Comparison of ENCODE assay signal across 9 cellular contexts in genomic region chr1:150567341-150567716, GRCh38. TPM values are rescaled to one million over a fixed set of nuclear protein-coding genes. Genes with fewer than 3 reads are reported as not detected.
DNase-seq lines count a peak whose midpoint lies in the region; ATAC-seq and TF ChIP-seq lines count a peak whose summit lies in the region.
"Had no signal": no experiment of that assay in that cellular context is flagged by ENCODE, and none has a peak within 500 bp of the region (broad histone marks: within the 10 kb centered on the region; RNA-seq: fewer than 3 reads in every experiment).

No MANE protein-coding gene starts in this region.

- DNase-seq in GM13977 (ENCODE audit: low spot score) (peak; percentile 66), epithelial cell of proximal tubule (ENCODE audit: low read depth) (no peak), osteocyte (ENCODE audit: extremely low spot score, unreplicated experiment) (no peak), COLO668 (lab: John Stamatoyannopoulos, UW; ENCODE audit: unreplicated experiment) (no peak), NCI-H1417 (lab: John Stamatoyannopoulos, UW) (no peak)
- DNase-seq in activated CD4-positive, alpha-beta T cell treated with anti-CD3 and anti-CD28 coated beads, Interleukin-2, amount 50 U/mL, for 1 hour, result peak; percentile 34

- ATAC-seq in HG03175 (IDR thresholded peaks at IDR 0.05; ENCODE audit: unreplicated experiment) (peak; percentile 37), GM19324 (IDR thresholded peaks at IDR 0.05; ENCODE audit: low FRiP score, unreplicated experiment) (no peak)

- in situ Hi-C loops in GM13977 (cut with MboI; ENCODE audit: low pct_unique_long_range_greater_than_20kb, low sequenced_read_pairs, unreplicated experiment), result loop anchor here (10.0 kb wide), 1 partner anchor 47 kb away; no protein-coding TSS in a partner anchor

- peaks cover 93% of the 10 kb centered on the region for H3K4me1 Mint-ChIP-seq in osteocyte (ENCODE audit: unreplicated experiment)

- TF ChIP-seq CTCF in GM13977 (IDR thresholded peaks at IDR 0.05; ENCODE audit: extremely low read depth, insufficient read depth, missing control alignments) (no peak), epithelial cell of proximal tubule (conservative IDR thresholded peaks at IDR 0.05; ENCODE audit: low read depth, low read length) (no peak), osteocyte (IDR thresholded peaks at IDR 0.05) (no peak)

- H3K27me3 Mint-ChIP-seq in osteocyte (ENCODE audit: unreplicated experiment), result no peaks in the 10 kb centered on the region

- no peaks in the 10 kb centered on the region for H3K9me3 Mint-ChIP-seq in osteocyte (ENCODE audit: unreplicated experiment)

- H3K27ac Mint-ChIP-seq in osteocyte (ENCODE audit: unreplicated experiment), result peak overlapping the region; percentile 97

- H3K36me3 Mint-ChIP-seq in osteocyte (ENCODE audit: unreplicated experiment), result peaks cover 18% of the 10 kb centered on the region

- peak overlapping the region; percentile 21 for H3K4me3 ChIP-seq in epithelial cell of proximal tubule (ENCODE audit: low read depth, low read length)

- peak overlapping the region; percentile 73 for H3K4me3 Mint-ChIP-seq in osteocyte (ENCODE audit: unreplicated experiment)

RNA-seq across cellular contexts. Expression of gene MCL1, which starts 12.1 kb away (rescaled TPM):
- total RNA-seq in epithelial cell of proximal tubule, result 144 and 162 TPM in 2 replicates
- total RNA-seq in osteocyte, result 275 and 296 TPM in 2 replicates

RNA-seq across cellular contexts. Expression of gene ADAMTSL4, which starts 18.1 kb away (rescaled TPM):
- 0.80 and 7.3 TPM in 2 replicates for total RNA-seq in epithelial cell of proximal tubule
- total RNA-seq in osteocyte, result 2.3 and 2.6 TPM in 2 replicates

RNA-seq across cellular contexts. Expression of gene FALEC, which starts 51.8 kb away (rescaled TPM):
- total RNA-seq in epithelial cell of proximal tubule (not detected in 2 replicates), osteocyte (not detected in 2 replicates)
- total RNA-seq: M059J had no signal

RNA-seq across cellular contexts. Expression of gene ECM1, which starts 59.4 kb away (rescaled TPM):
- total RNA-seq in epithelial cell of proximal tubule, result 5.7 and 13.1 TPM in 2 replicates
- 17.4 and 19.8 TPM in 2 replicates for total RNA-seq in osteocyte

Comparison
In these comparisons a context has a peak if more than half of its experiments do, and no peak if none do; other contexts are left out.
1. DNase-seq: peak in GM13977 (single experiment) and activated CD4-positive, alpha-beta T cell treated with anti-CD3 and anti-CD28 coated beads, Interleukin-2, amount 50 U/mL, for 1 hour (single experiment); none in epithelial cell of proximal tubule (single experiment), osteocyte (single experiment), COLO668 (single experiment) and NCI-H1417 (0 of 3).